In the genomic region with DNA sequence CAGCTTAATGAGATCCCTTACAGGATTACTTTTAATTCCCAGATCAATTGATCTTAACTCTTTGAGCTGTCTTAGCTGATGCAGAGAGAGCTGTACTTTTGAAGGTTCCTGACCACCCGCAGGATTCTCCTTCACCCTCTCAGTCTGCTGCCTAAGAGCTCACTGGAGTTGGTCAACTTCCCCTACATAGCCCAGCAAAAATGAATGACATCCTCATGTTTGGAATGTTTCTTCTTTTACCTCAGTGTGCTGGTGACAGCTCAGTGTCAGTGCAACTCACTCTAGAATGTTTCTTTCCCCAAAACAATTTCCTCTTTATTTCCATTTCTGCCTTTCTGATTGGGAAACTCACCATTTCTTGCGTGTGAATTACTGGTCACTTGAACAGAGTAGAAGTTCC, we compare ENCODE assay signal across 19 cellular contexts.
"Had no signal": no experiment of that assay in that cellular context is flagged by ENCODE, and none has a peak within 500 bp of the region (broad histone marks: within the 10 kb centered on the region; RNA-seq: fewer than 3 reads in every experiment).

No MANE protein-coding gene starts in this region.

- H3K9me3 ChIP-seq: body of pancreas, thyroid gland had no signal

- H3K27ac ChIP-seq: body of pancreas, parathyroid adenoma, thyroid gland had no signal

- DNase-seq: activated CD4-positive, alpha-beta T cell treated with anti-CD3 and anti-CD28 coated beads, Interleukin-2, amount 10 ng/mL, durations not matched to agents 24 days and 14 days; activated CD8-positive, alpha-beta T cell treated with anti-CD3 and anti-CD28 coated beads for 36 hours; activated naive CD4-positive, alpha-beta T cell; activated naive CD8-positive, alpha-beta T cell treated with anti-CD3 and anti-CD28 coated beads for 36 hours; activated T-cell treated with anti-CD3 and anti-CD28 coated beads, Interleukin-2, amount 50 U/mL, for 1 hour; amniotic stem cell; body of pancreas; cortex of kidney; immature natural killer cell; left cardiac atrium; mesenchymal stem cell; naive thymus-derived CD8-positive, alpha-beta T cell; stimulated activated CD4-positive, alpha-beta T cell treated with anti-CD3 and anti-CD28 coated beads, Interleukin-1b, Interleukin-23, amount 100 ng/mL, for 48 hours; stimulated activated CD8-positive, alpha-beta memory T cell treated with anti-CD3 and anti-CD28 coated beads, Interleukin-4, amount 100 ng/mL, for 48 hours; stimulated activated naive CD4-positive, alpha-beta T cell; thyroid gland had no signal

- H3K4me1 ChIP-seq: body of pancreas, parathyroid adenoma, thyroid gland had no signal

- H3K36me3 ChIP-seq: thyroid gland had no signal

- H3K27me3 ChIP-seq: body of pancreas, thyroid gland had no signal

- H3K9ac ChIP-seq: parathyroid adenoma had no signal

- H3K4me3 ChIP-seq: body of pancreas, thyroid gland had no signal

- FAIRE-seq: endometrium, urothelium cell line had no signal
